Comparison of ENCODE assay signal across 1 cellular context in the genomic region with DNA sequence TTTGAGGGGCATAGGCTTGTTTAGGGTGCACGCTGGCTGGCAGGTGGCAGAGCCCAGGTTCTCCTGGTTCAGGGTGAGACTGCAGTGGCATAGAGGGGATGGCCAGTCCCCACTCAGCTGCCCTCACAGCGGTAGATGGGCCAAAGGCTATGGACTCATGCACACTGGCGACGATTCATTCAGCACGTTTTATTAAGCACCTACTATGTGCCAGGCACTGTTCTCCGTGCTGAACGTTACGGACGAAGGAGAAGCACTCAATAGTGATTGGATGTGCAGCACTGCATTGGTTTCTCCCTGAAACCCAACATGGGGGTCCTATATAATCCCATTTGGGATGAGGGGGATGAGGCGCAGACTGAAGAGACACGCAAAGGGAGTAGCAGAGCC.
TF ChIP-seq lines count a peak whose summit lies in the region.

No MANE protein-coding gene starts in this region.

TF ChIP-seq in A549, 52 proteins besides CTCF, POLR2A, EP300 and RAD21 (continued from another document):
- TF ChIP-seq MAZ (IDR thresholded peaks at IDR 0.05; ENCODE audit: borderline replicate concordance, low read depth, low read length) = no peak
- TF ChIP-seq KDM1A (IDR thresholded peaks at IDR 0.05; ENCODE audit: low read depth) = no peak
- no peak for TF ChIP-seq EHF (CRISPR knock-in tag; IDR thresholded peaks at IDR 0.05)
- TF ChIP-seq, protein P1, sequence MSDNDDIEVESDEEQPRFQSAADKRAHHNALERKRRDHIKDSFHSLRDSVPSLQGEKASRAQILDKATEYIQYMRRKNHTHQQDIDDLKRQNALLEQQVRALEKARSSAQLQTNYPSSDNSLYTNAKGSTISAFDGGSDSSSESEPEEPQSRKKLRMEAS (IDR thresholded peaks at IDR 0.05) = no peak
- TF ChIP-seq, protein P2, sequence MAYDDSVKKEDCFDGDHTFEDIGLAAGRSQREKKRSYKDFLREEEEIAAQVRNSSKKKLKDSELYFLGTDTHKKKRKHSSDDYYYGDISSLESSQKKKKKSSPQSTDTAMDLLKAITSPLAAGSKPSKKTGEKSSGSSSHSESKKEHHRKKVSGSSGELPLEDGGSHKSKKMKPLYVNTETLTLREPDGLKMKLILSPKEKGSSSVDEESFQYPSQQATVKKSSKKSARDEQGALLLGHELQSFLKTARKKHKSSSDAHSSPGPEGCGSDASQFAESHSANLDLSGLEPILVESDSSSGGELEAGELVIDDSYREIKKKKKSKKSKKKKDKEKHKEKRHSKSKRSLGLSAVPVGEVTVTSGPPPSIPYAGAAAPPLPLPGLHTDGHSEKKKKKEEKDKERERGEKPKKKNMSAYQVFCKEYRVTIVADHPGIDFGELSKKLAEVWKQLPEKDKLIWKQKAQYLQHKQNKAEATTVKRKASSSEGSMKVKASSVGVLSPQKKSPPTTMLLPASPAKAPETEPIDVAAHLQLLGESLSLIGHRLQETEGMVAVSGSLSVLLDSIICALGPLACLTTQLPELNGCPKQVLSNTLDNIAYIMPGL (CRISPR knock-in tag; IDR thresholded peaks at IDR 0.05; ENCODE audit: borderline replicate concordance) = no peak
- no peak for TF ChIP-seq HDAC2 (IDR thresholded peaks at IDR 0.05)
- TF ChIP-seq ESRRA (IDR thresholded peaks at IDR 0.05; ENCODE audit: borderline replicate concordance, low read length) = no peak
- no peak for TF ChIP-seq CBX8 (IDR thresholded peaks at IDR 0.05)
- TF ChIP-seq FOSL2 (IDR thresholded peaks at IDR 0.05) = no peak
- no peak for TF ChIP-seq FOSL2 (CRISPR knock-in tag; IDR thresholded peaks at IDR 0.05)
